25 cellular contexts compared by ENCODE assay signal in the genomic region with DNA sequence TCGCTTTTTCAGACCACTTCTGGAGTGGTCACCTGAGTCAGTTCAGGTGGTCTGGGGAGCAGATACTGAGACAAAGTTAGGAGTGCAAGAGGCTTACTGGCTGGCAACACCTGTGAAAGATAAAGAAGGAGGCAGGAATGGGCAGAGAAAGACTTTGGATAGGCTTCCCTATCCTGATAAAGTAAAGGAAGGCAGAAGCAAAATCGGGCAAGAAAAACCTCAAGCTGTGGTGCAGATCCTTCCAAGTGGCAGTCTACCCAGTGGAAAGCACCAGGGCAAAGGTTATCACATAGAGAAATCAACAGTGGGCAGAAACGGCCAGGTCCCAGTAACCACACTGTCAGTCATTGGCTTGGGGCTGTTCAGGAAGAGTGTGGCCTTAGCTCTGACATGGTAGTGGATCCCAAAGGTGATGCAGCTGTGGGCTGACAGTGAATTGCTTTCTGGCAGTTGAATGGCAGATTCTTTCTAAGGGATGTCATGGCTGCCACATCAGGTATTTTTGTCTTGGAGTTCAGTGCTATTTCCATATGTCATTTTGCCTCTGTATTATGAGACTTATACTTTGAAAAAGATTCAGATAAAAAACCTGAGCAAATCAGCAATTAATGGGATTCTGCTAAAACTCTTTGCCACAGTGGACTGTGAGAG. TPM values are rescaled to one million over a fixed set of nuclear protein-coding genes. Genes with fewer than 3 reads are reported as not detected.
A peak's percentile ranks its signal among the peaks of the same experiment; 100 is the strongest.
DNase-seq lines count a peak whose midpoint lies in the region; ATAC-seq and TF ChIP-seq lines count a peak whose summit lies in the region.
"Had no signal": no experiment of that assay in that cellular context is flagged by ENCODE, and none has a peak within 500 bp of the region (broad histone marks: within the 10 kb centered on the region; RNA-seq: fewer than 3 reads in every experiment).

No MANE protein-coding gene starts in this region.

- H3K4me1 ChIP-seq in hepatocyte (ENCODE audit: insufficient read depth): peaks cover 18% of the 10 kb centered on the region
- H3K4me1 ChIP-seq: BLaER1 treated with 17β-estradiol and CSF1 and Interleukin-3, amounts not matched to agents 10 nM and 100 nM; psoas muscle had no signal

- peak; percentile 52 to 53 for ATAC-seq in activated T-cell treated with anti-CD3 and anti-CD28 coated beads, Interleukin-2, amount 50 U/mL, for 72 hours (replicated peaks in 1 of 2)
- ATAC-seq: left lobe of liver, PC-3, psoas muscle had no signal

- H3K27ac ChIP-seq in hepatocyte: peak overlapping the region; percentile 85
- H3K27ac ChIP-seq: BLaER1 treated with 17β-estradiol and CSF1 and Interleukin-3, amounts not matched to agents 10 nM and 100 nM; psoas muscle; SJSA1 had no signal

- H3K27me3 ChIP-seq in hepatocyte: no peaks in the 10 kb centered on the region
- H3K27me3 ChIP-seq: BLaER1 treated with 17β-estradiol and CSF1 and Interleukin-3, amounts not matched to agents 10 nM and 100 nM; SJSA1; stomach; transverse colon had no signal

- no peak overlapping the region for H3K4me2 ChIP-seq in hepatocyte
- H3K4me2 ChIP-seq: BLaER1 treated with 17β-estradiol and CSF1 and Interleukin-3, amounts not matched to agents 10 nM and 100 nM had no signal

- no peak for DNase-seq in activated T-cell treated with anti-CD3 and anti-CD28 coated beads, Interleukin-2, amount 50 U/mL, for 72 hours
- DNase-seq in activated T-cell treated with anti-CD3 and anti-CD28 coated beads for 4 hours: no peak
- DNase-seq in RPMI7951 (ENCODE audit: low read depth): peak; percentile 58
- DNase-seq in hepatocyte (ENCODE audit: low spot score): no peak
- DNase-seq in type B pancreatic cell (ENCODE audit: extremely low spot score, unreplicated experiment): no peak
- DNase-seq in stimulated activated CD4-positive, alpha-beta T cell treated with anti-CD3 and anti-CD28 coated beads, Interleukin-12 subunit alpha, Interleukin-12 subunit beta, amount 100 ng/mL, for 4 hours: no peak
- DNase-seq in DMS 273 (lab: John Stamatoyannopoulos, UW; ENCODE audit: unreplicated experiment): no peak
- DNase-seq in NCI-H2171 treated with DMSO at 0.1 percent for 48 hours (lab: John Stamatoyannopoulos, UW): no peak
- DNase-seq: activated B cell treated with CpG ODN at 0.5 μM for 24 hours; activated CD4-positive, alpha-beta memory T cell treated with anti-CD3 and anti-CD28 coated beads for 36 hours; activated T-cell treated with anti-CD3 and anti-CD28 coated beads, Interleukin-2, amount 50 U/mL, for 24 hours; cortex of kidney; NCI-H187; NCI-H2227 treated with DMSO at 0.1 percent for 48 hours; NCI-H82; PC-3; psoas muscle; stomach; transverse colon had no signal

- no peaks in the 10 kb centered on the region for H3K9me2 ChIP-seq in hepatocyte (replicated peaks; ENCODE audit: insufficient read depth)

- no peaks in the 10 kb centered on the region for H3K79me2 ChIP-seq in hepatocyte

- no peaks in the 10 kb centered on the region for H3K36me3 Mint-ChIP-seq in activated T-cell treated with anti-CD3 and anti-CD28 coated beads, Interleukin-2, amount 50 U/mL, for 72 hours (ENCODE audit: insufficient read depth in 2 of 2)
- no peaks in the 10 kb centered on the region for H3K36me3 Mint-ChIP-seq in type B pancreatic cell
- H3K36me3 Mint-ChIP-seq: activated CD4-positive, alpha-beta memory T cell treated with anti-CD3 and anti-CD28 coated beads for 36 hours; activated naive CD8-positive, alpha-beta T cell; natural killer cell treated with Interleukin-12 subunit alpha and Interleukin-12 subunit beta and Interleukin-15 and Interleukin-18, amount 100 ng/mL, for 72 hours had no signal

- WGBS in hepatocyte (ENCODE audit: low lambda C conversion rate, missing lambda C conversion rate): 35% methylated on average over 3 of the region's 3 CpGs

- no peak overlapping the region for H3K27ac Mint-ChIP-seq in activated T-cell treated with anti-CD3 and anti-CD28 coated beads, Interleukin-2, amount 50 U/mL, for 72 hours
- H3K27ac Mint-ChIP-seq in type B pancreatic cell: peak overlapping the region; percentile 20
- H3K27ac Mint-ChIP-seq: activated B cell treated with CpG ODN at 0.5 μM for 24 hours; activated CD4-positive, alpha-beta memory T cell treated with anti-CD3 and anti-CD28 coated beads for 36 hours; activated naive CD8-positive, alpha-beta T cell; activated T-cell treated with anti-CD3 and anti-CD28 coated beads, Interleukin-2, amount 50 U/mL, for 24 hours; natural killer cell treated with Interleukin-12 subunit alpha and Interleukin-12 subunit beta and Interleukin-15 and Interleukin-18, amount 100 ng/mL, for 72 hours; T-helper 1 cell treated with Interleukin-12 subunit alpha and Interleukin-12 subunit beta and Interleukin-4 antibody, amounts not matched to agents 30 μg/mL and 1 μg/mL, for 36 hours had no signal

- H3K27me3 Mint-ChIP-seq in activated T-cell treated with anti-CD3 and anti-CD28 coated beads, Interleukin-2, amount 50 U/mL, for 72 hours (ENCODE audit: low read depth): no peaks in the 10 kb centered on the region
- H3K27me3 Mint-ChIP-seq in type B pancreatic cell: no peaks in the 10 kb centered on the region
- H3K27me3 Mint-ChIP-seq: activated naive CD8-positive, alpha-beta T cell; activated T-cell treated with anti-CD3 and anti-CD28 coated beads, Interleukin-2, amount 50 U/mL, for 24 hours had no signal

- H3K4me3 Mint-ChIP-seq in activated T-cell treated with anti-CD3 and anti-CD28 coated beads, Interleukin-2, amount 50 U/mL, for 72 hours: no peak overlapping the region
- H3K4me3 Mint-ChIP-seq in type B pancreatic cell: no peak overlapping the region
- H3K4me3 Mint-ChIP-seq: activated B cell treated with CpG ODN at 0.5 μM for 24 hours; activated CD4-positive, alpha-beta memory T cell treated with anti-CD3 and anti-CD28 coated beads for 36 hours; activated naive CD8-positive, alpha-beta T cell; activated T-cell treated with anti-CD3 and anti-CD28 coated beads, Interleukin-2, amount 50 U/mL, for 24 hours; natural killer cell treated with Interleukin-12 subunit alpha and Interleukin-12 subunit beta and Interleukin-15 and Interleukin-18, amount 100 ng/mL, for 72 hours; T-helper 1 cell treated with Interleukin-12 subunit alpha and Interleukin-12 subunit beta and Interleukin-4 antibody, amounts not matched to agents 30 μg/mL and 1 μg/mL, for 36 hours had no signal

- peaks cover 6% of the 10 kb centered on the region for H3K4me1 Mint-ChIP-seq in activated T-cell treated with anti-CD3 and anti-CD28 coated beads, Interleukin-2, amount 50 U/mL, for 72 hours (ENCODE audit: low read depth)
- peaks cover 14% of the 10 kb centered on the region for H3K4me1 Mint-ChIP-seq in type B pancreatic cell (ENCODE audit: unreplicated experiment)
- H3K4me1 Mint-ChIP-seq: activated B cell treated with CpG ODN at 0.5 μM for 24 hours had no signal

- H4K20me1 ChIP-seq in hepatocyte (ENCODE audit: insufficient read depth, poor library complexity, severe bottlenecking): no peaks in the 10 kb centered on the region
- H4K20me1 ChIP-seq: BLaER1 treated with 17β-estradiol and CSF1 and Interleukin-3, amounts not matched to agents 10 nM and 100 nM had no signal

- TF ChIP-seq CTCF in hepatocyte (IDR thresholded peaks at IDR 0.05; ENCODE audit: poor library complexity): no peak
- TF ChIP-seq CTCF in type B pancreatic cell (conservative IDR thresholded peaks at IDR 0.05): no peak

- no peak overlapping the region for H2AFZ ChIP-seq in hepatocyte

- no peaks in the 10 kb centered on the region for H3K36me3 ChIP-seq in hepatocyte (replicated peaks; ENCODE audit: insufficient read depth, low read depth)
- H3K36me3 ChIP-seq: BLaER1 treated with 17β-estradiol and CSF1 and Interleukin-3, amounts not matched to agents 10 nM and 100 nM; SJSA1; stomach; transverse colon had no signal

- no peak overlapping the region for H3K4me3 ChIP-seq in hepatocyte
- H3K4me3 ChIP-seq: BLaER1 treated with 17β-estradiol and CSF1 and Interleukin-3, amounts not matched to agents 10 nM and 100 nM; psoas muscle; SJSA1; stomach; transverse colon had no signal

- H3K9me3 ChIP-seq in hepatocyte (ENCODE audit: low read depth): no peaks in the 10 kb centered on the region
- H3K9me3 ChIP-seq: BLaER1 treated with 17β-estradiol and CSF1 and Interleukin-3, amounts not matched to agents 10 nM and 100 nM; psoas muscle; SJSA1; stomach; transverse colon had no signal

- H3K9me3 Mint-ChIP-seq in activated T-cell treated with anti-CD3 and anti-CD28 coated beads, Interleukin-2, amount 50 U/mL, for 72 hours: no peaks in the 10 kb centered on the region
- no peaks in the 10 kb centered on the region for H3K9me3 Mint-ChIP-seq in type B pancreatic cell
- H3K9me3 Mint-ChIP-seq: activated B cell treated with CpG ODN at 0.5 μM for 24 hours; activated CD4-positive, alpha-beta memory T cell treated with anti-CD3 and anti-CD28 coated beads for 36 hours; activated T-cell treated with anti-CD3 and anti-CD28 coated beads, Interleukin-2, amount 50 U/mL, for 24 hours; natural killer cell treated with Interleukin-12 subunit alpha and Interleukin-12 subunit beta and Interleukin-15 and Interleukin-18, amount 100 ng/mL, for 72 hours; T-helper 1 cell treated with Interleukin-12 subunit alpha and Interleukin-12 subunit beta and Interleukin-4 antibody, amounts not matched to agents 30 μg/mL and 1 μg/mL, for 36 hours had no signal

RNA-seq across cellular contexts. Expression of gene CGN, which starts 8.2 kb away (rescaled TPM):
- 1 to 10 TPM in 1 of 2 donors, under 1 TPM in 1; 0.69 to 1.9 TPM for total RNA-seq in activated T-cell treated with anti-CD3 and anti-CD28 coated beads, Interleukin-2, amount 50 U/mL, for 72 hours
- under 0.01 and 0.10 TPM in 2 replicates for total RNA-seq in RPMI7951 (2014; rRNA removed; shearing (Covaris generic))
- total RNA-seq in hepatocyte (58.2 and 66.4 TPM in 2 replicates), type B pancreatic cell (ENCODE audit: low replicate concordance) (29.0 and 52.8 TPM in 2 replicates)
- polyA plus RNA-seq in hepatocyte: 46.3 and 54.5 TPM in 2 replicates

RNA-seq across cellular contexts. Expression of gene TUFT1, which starts 37.1 kb away (rescaled TPM):
- 1 to 10 TPM; 4.3 to 4.8 TPM for total RNA-seq in activated T-cell treated with anti-CD3 and anti-CD28 coated beads, Interleukin-2, amount 50 U/mL, for 72 hours
- 2.3 and 3.8 TPM in 2 replicates for total RNA-seq in RPMI7951 (2014; rRNA removed; shearing (Covaris generic))
- 18.3 and 29.8 TPM in 2 replicates for total RNA-seq in hepatocyte
- polyA plus RNA-seq in hepatocyte: 29.2 and 30.1 TPM in 2 replicates
- 15.5 and 34.7 TPM in 2 replicates for total RNA-seq in type B pancreatic cell (ENCODE audit: low replicate concordance)

RNA-seq across cellular contexts. Expression of gene POGZ, which starts 43.7 kb away (rescaled TPM):
- total RNA-seq in activated T-cell treated with anti-CD3 and anti-CD28 coated beads, Interleukin-2, amount 50 U/mL, for 72 hours: 100 to 1,000 TPM; 116 to 140 TPM
- total RNA-seq in RPMI7951 (2014; rRNA removed; shearing (Covaris generic)): 9.5 and 13.5 TPM in 2 replicates
- 36.3 and 37.0 TPM in 2 replicates for total RNA-seq in hepatocyte
- polyA plus RNA-seq in hepatocyte: 12.9 and 16.2 TPM in 2 replicates
- total RNA-seq in type B pancreatic cell (ENCODE audit: low replicate concordance): 73.1 and 126 TPM in 2 replicates

Comparison
In these comparisons a context has a peak if more than half of its experiments do, and no peak if none do; other contexts are left out.
1. RNA of gene CGN, which starts 8.2 kb away (total RNA-seq): 58.2 to 66.4 TPM in hepatocyte and 29.0 to 52.8 TPM in type B pancreatic cell; 0.69 to 1.9 TPM in activated T-cell treated with anti-CD3 and anti-CD28 coated beads, Interleukin-2, amount 50 U/mL, for 72 hours and under 0.01 to 0.10 TPM in RPMI7951; every median in the first group is over 10 times any median in the second.